9 cellular contexts compared by ENCODE assay signal in the genomic region with DNA sequence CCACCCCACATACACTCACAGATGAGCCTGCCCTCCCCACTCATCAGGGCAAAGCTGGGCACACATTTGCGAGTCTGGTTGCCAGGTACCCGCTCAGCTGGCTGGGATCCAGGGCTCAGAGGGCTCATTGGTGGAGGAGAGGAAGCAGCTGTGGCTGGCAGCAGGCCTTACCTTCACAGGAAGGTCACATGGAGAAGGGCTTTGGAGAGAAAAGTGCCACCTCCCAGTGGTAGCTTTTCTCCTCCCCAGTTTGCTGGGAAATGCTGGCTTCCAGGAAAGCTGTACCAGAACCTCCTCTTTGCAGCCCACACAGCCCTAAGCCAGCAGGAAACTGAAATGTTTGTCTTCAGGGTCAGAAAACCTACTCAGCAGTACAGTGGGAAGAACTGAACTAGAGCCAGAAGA. TPM values are rescaled to one million over a fixed set of nuclear protein-coding genes. Genes with fewer than 3 reads are reported as not detected.
DNase-seq lines count a peak whose midpoint lies in the region; ATAC-seq and TF ChIP-seq lines count a peak whose summit lies in the region.
"Had no signal": no experiment of that assay in that cellular context is flagged by ENCODE, and none has a peak within 500 bp of the region (broad histone marks: within the 10 kb centered on the region; RNA-seq: fewer than 3 reads in every experiment).

No MANE protein-coding gene starts in this region.

- peak overlapping the region; percentile 45 for H3K27ac ChIP-seq in CD4-positive, alpha-beta T cell (ENCODE audit: low read depth, low read length)
- H3K27ac ChIP-seq in VCaP: peak overlapping the region; percentile 87
- H3K27ac ChIP-seq: SJSA1 had no signal

- no peaks in the 10 kb centered on the region for H3K9me3 Mint-ChIP-seq in CD4-positive, alpha-beta T cell

- H3K27me3 Mint-ChIP-seq in CD4-positive, alpha-beta T cell: no peaks in the 10 kb centered on the region

- intact Hi-C loops in CD4-positive, alpha-beta T cell (cut with DNase I, micrococcal nuclease): no loop called here

- H3K9me3 ChIP-seq in CD4-positive, alpha-beta T cell (ENCODE audit: control insufficient read depth, low read length): no peaks in the 10 kb centered on the region
- H3K9me3 ChIP-seq in MG63: no peaks in the 10 kb centered on the region
- H3K9me3 ChIP-seq: SJSA1 had no signal

- H3K4me3 Mint-ChIP-seq in CD4-positive, alpha-beta T cell: no peak overlapping the region

- peak; percentile 69 for ATAC-seq in CD4-positive, alpha-beta T cell (ENCODE audit: poor library complexity)
- no peak for ATAC-seq in GM21515 (IDR thresholded peaks at IDR 0.05; ENCODE audit: unreplicated experiment)
- ATAC-seq in GM18861 (IDR thresholded peaks at IDR 0.05; ENCODE audit: unreplicated experiment): no peak

- DNase-seq in CD4-positive, alpha-beta T cell: peak; percentile 18 to 59 (median 40)
- DNase-seq in MG63 (peak; percentile 32), lung microvascular endothelial cell (ENCODE audit: low read depth in 2 of 2) (peak; percentile 38 to 45), HPDE6-E6E7 (ENCODE audit: extremely low spot score) (no peak), mesenteric fat pad (ENCODE audit: low spot score) (no peak)

- H3K36me3 Mint-ChIP-seq in CD4-positive, alpha-beta T cell (ENCODE audit: low read depth): peaks cover 25% of the 10 kb centered on the region

- CTCF ChIA-PET in CD4-positive, alpha-beta T cell (lab: Charles Lee): no interaction called here

- H3K36me3 ChIP-seq in MG63: no peaks in the 10 kb centered on the region
- H3K36me3 ChIP-seq: SJSA1 had no signal

- no peak for TF ChIP-seq CTCF in CD4-positive, alpha-beta T cell (IDR thresholded peaks at IDR 0.05)
- TF ChIP-seq CTCF in VCaP (conservative IDR thresholded peaks at IDR 0.05): no peak

- POLR2A ChIA-PET in CD4-positive, alpha-beta T cell (lab: Charles Lee): interaction anchor here (0.6 to 1.1 kb wide), 3 partner anchors 32 to 42 kb away, joined by 3 to 7 read pairs (median 5); no protein-coding TSS in a partner anchor

- H3K27ac Mint-ChIP-seq in CD4-positive, alpha-beta T cell: peak overlapping the region; percentile 50

- no peak overlapping the region for H3K4me3 ChIP-seq in MG63
- H3K4me3 ChIP-seq: SJSA1 had no signal

- H3K4me1 Mint-ChIP-seq in CD4-positive, alpha-beta T cell (ENCODE audit: low read depth): peaks cover 27% of the 10 kb centered on the region

- H3K27me3 ChIP-seq in CD4-positive, alpha-beta T cell (ENCODE audit: control insufficient read depth, insufficient read depth, low read length): no peaks in the 10 kb centered on the region
- no peaks in the 10 kb centered on the region for H3K27me3 ChIP-seq in MG63

RNA-seq across cellular contexts. Expression of a gene that starts 55.6 kb away (rescaled TPM):
- total RNA-seq in CD4-positive, alpha-beta T cell: 1 to 10 TPM; 4.5 to 4.9 TPM
- total RNA-seq in MG63 (2014; rRNA removed; shearing (Covaris generic); ENCODE audit: low replicate concordance): 31.4 and 41.9 TPM in 2 replicates
- total RNA-seq in lung microvascular endothelial cell (57.8 and 62.7 TPM in 2 replicates), mesenteric fat pad (150 TPM)

Comparison
In these comparisons a context has a peak if more than half of its experiments do, and no peak if none do; other contexts are left out.
1. DNase-seq: peak in CD4-positive, alpha-beta T cell (10 of 10), MG63 (single experiment) and lung microvascular endothelial cell (2 of 2); none in HPDE6-E6E7 (single experiment) and mesenteric fat pad (single experiment).